Comparison of ENCODE assay signal across 8 cellular contexts in genomic region chr11:78080084-78080817, GRCh38. TPM values are rescaled to one million over a fixed set of nuclear protein-coding genes. Genes with fewer than 3 reads are reported as not detected.
DNase-seq lines count a peak whose midpoint lies in the region; ATAC-seq, FAIRE-seq and TF ChIP-seq lines count a peak whose summit lies in the region.
"Had no signal": no experiment of that assay in that cellular context is flagged by ENCODE, and none has a peak within 500 bp of the region (broad histone marks: within the 10 kb centered on the region; RNA-seq: fewer than 3 reads in every experiment).

No MANE protein-coding gene starts in this region.

- POLR2A ChIA-PET in activated CD4-positive, alpha-beta memory T cell treated with anti-CD3 and anti-CD28 coated beads for 36 hours (lab: Charles Lee): interaction anchor here (0.6 to 1.6 kb wide), 4 partner anchors 11 to 259 kb away, joined by 3 to 6 read pairs (median 4); partner anchors contain the start of genes ALG8 and INTS4

- peak overlapping the region; percentile 84; the same call in 1 of the 2 replicates for H3K4me3 ChIP-seq in iPS DF 6.9 (ENCODE audit: low read length)

- no peak for FAIRE-seq in GM12892 (lab: Jason Lieb, UNC)

- ATAC-seq in HG02852 (IDR thresholded peaks at IDR 0.05; ENCODE audit: unreplicated experiment) (peak; percentile 1), GM18505 (IDR thresholded peaks at IDR 0.05; ENCODE audit: unreplicated experiment) (no peak)
- ATAC-seq in stimulated activated memory B cell treated with anti-CD40 and anti-IgM and Interleukin-4, amounts not matched to agents 10 μg/mL and 1 μg/mL and 100 μg/mL, for 72 hours: no peak

- H3K27me3 ChIP-seq in iPS DF 6.9 (ENCODE audit: control insufficient read depth, insufficient read depth, low read length): no peaks in the 10 kb centered on the region

- H3K4me1 ChIP-seq in iPS DF 6.9 (ENCODE audit: control insufficient read depth, insufficient read depth, low read length): no peaks in the 10 kb centered on the region

- peak overlapping the region; percentile 83 for H3K27ac Mint-ChIP-seq in activated CD4-positive, alpha-beta memory T cell treated with anti-CD3 and anti-CD28 coated beads for 36 hours
- H3K27ac Mint-ChIP-seq in stimulated activated memory B cell treated with anti-CD40 and anti-IgM and Interleukin-4, amounts not matched to agents 10 μg/mL and 1 μg/mL and 100 μg/mL, for 72 hours: peak overlapping the region; percentile 87

- peaks cover 2% of the 10 kb centered on the region for H3K36me3 Mint-ChIP-seq in activated CD4-positive, alpha-beta memory T cell treated with anti-CD3 and anti-CD28 coated beads for 36 hours
- H3K36me3 Mint-ChIP-seq in stimulated activated memory B cell treated with anti-CD40 and anti-IgM and Interleukin-4, amounts not matched to agents 10 μg/mL and 1 μg/mL and 100 μg/mL, for 72 hours: peaks cover 6% of the 10 kb centered on the region

- H3K4me1 Mint-ChIP-seq in activated CD4-positive, alpha-beta memory T cell treated with anti-CD3 and anti-CD28 coated beads for 36 hours (ENCODE audit: low read depth): peaks cover 36% of the 10 kb centered on the region
- peaks cover 44% of the 10 kb centered on the region for H3K4me1 Mint-ChIP-seq in stimulated activated memory B cell treated with anti-CD40 and anti-IgM and Interleukin-4, amounts not matched to agents 10 μg/mL and 1 μg/mL and 100 μg/mL, for 72 hours

- no peaks in the 10 kb centered on the region for H3K9me3 ChIP-seq in iPS DF 6.9 (ENCODE audit: control insufficient read depth, insufficient read depth, low read length)

- CTCF ChIA-PET in activated CD4-positive, alpha-beta memory T cell treated with anti-CD3 and anti-CD28 coated beads for 36 hours (lab: Charles Lee): interaction anchor here (2.0 kb wide), 1 partner anchor 34 kb away, joined by 5 read pairs; no protein-coding TSS in a partner anchor

- no CpG with 5 or more reads among the region's 23 CpGs for WGBS in iPS DF 6.9 (ENCODE audit: insufficient coverage, insufficient read length)

- TF ChIP-seq POLR2A in GM18505 (IDR thresholded peaks at IDR 0.05; ENCODE audit: borderline replicate concordance, extremely low read depth, insufficient read depth, insufficient read length) (no peak), GM12892 (IDR thresholded peaks at IDR 0.05; ENCODE audit: low read depth, low read length) (no peak)

- intact Hi-C loops in activated CD4-positive, alpha-beta memory T cell treated with anti-CD3 and anti-CD28 coated beads for 36 hours (cut with micrococcal nuclease): no loop called here

- H3K27ac ChIP-seq in iPS DF 6.9 (ENCODE audit: low read length): no peak overlapping the region

- no peaks in the 10 kb centered on the region for H3K36me3 ChIP-seq in iPS DF 6.9 (ENCODE audit: control insufficient read depth, insufficient read depth, low read length)

- no peaks in the 10 kb centered on the region for H3K27me3 Mint-ChIP-seq in activated CD4-positive, alpha-beta memory T cell treated with anti-CD3 and anti-CD28 coated beads for 36 hours
- no peaks in the 10 kb centered on the region for H3K27me3 Mint-ChIP-seq in stimulated activated memory B cell treated with anti-CD40 and anti-IgM and Interleukin-4, amounts not matched to agents 10 μg/mL and 1 μg/mL and 100 μg/mL, for 72 hours

- DNase-seq in activated CD4-positive, alpha-beta memory T cell treated with anti-CD3 and anti-CD28 coated beads for 36 hours: no peak
- DNase-seq in iPS DF 6.9 (ENCODE audit: low read depth, low spot score) (no peak), GM12892 (ENCODE audit: insufficient read length) (no peak), NCI-H526 (lab: John Stamatoyannopoulos, UW) (no peak)

- no peaks in the 10 kb centered on the region for H3K9me3 Mint-ChIP-seq in activated CD4-positive, alpha-beta memory T cell treated with anti-CD3 and anti-CD28 coated beads for 36 hours
- H3K9me3 Mint-ChIP-seq in stimulated activated memory B cell treated with anti-CD40 and anti-IgM and Interleukin-4, amounts not matched to agents 10 μg/mL and 1 μg/mL and 100 μg/mL, for 72 hours: no peaks in the 10 kb centered on the region

- H3K4me3 Mint-ChIP-seq in activated CD4-positive, alpha-beta memory T cell treated with anti-CD3 and anti-CD28 coated beads for 36 hours: peak overlapping the region; percentile 91
- H3K4me3 Mint-ChIP-seq in stimulated activated memory B cell treated with anti-CD40 and anti-IgM and Interleukin-4, amounts not matched to agents 10 μg/mL and 1 μg/mL and 100 μg/mL, for 72 hours: peak overlapping the region; percentile 89

RNA-seq across cellular contexts. Expression of gene NDUFC2, which starts 0.6 kb away (rescaled TPM):
- 100 to 1,000 TPM; 209 to 230 TPM for total RNA-seq in activated CD4-positive, alpha-beta memory T cell treated with anti-CD3 and anti-CD28 coated beads for 36 hours
- polyA plus RNA-seq in GM12892 (2012; ENCODE audit: missing spikeins): 84.8 TPM

RNA-seq across cellular contexts. Expression of gene THRSP, which starts 16.6 kb away (rescaled TPM):
- not detected for total RNA-seq in activated CD4-positive, alpha-beta memory T cell treated with anti-CD3 and anti-CD28 coated beads for 36 hours
- polyA plus RNA-seq in GM12892 (2012; ENCODE audit: missing spikeins): not detected
- total RNA-seq: NCI-H460 had no signal

RNA-seq across cellular contexts. Expression of gene KCTD14, which starts 57.2 kb away (rescaled TPM):
- under 1 TPM in 1 of 2 experiments, not detected in 1; 0.17 TPM for total RNA-seq in activated CD4-positive, alpha-beta memory T cell treated with anti-CD3 and anti-CD28 coated beads for 36 hours
- polyA plus RNA-seq in GM12892 (2012; ENCODE audit: missing spikeins): 0.19 TPM

RNA-seq across cellular contexts. Expression of gene ALG8, which starts 59.2 kb away (rescaled TPM):
- total RNA-seq in activated CD4-positive, alpha-beta memory T cell treated with anti-CD3 and anti-CD28 coated beads for 36 hours: 10 to 100 TPM; 45.8 to 45.9 TPM
- polyA plus RNA-seq in GM12892 (2012; ENCODE audit: missing spikeins): 33.8 TPM
